In the genomic region with DNA sequence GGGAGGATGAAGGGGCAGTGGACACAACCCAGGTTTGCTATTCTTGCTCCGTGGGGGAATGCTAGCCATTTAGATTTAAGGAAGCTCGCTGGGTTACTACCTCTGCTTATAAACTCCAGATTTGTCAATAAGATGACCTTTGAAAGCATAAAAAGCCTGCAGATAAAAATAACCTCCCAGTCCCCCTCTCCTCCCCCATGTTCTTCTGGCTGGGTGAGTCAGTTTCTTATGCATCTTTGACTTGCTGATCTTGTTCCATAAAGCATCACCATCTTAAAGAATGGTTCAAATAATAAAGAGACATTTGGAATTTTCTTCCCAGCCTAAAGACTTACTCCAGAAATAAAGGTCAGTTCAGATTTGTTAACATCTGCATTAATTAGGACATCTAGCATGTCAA, we compare ENCODE assay signal across 22 cellular contexts.
DNase-seq lines count a peak whose midpoint lies in the region; ATAC-seq, FAIRE-seq and TF ChIP-seq lines count a peak whose summit lies in the region.
"Had no signal": no experiment of that assay in that cellular context is flagged by ENCODE, and none has a peak within 500 bp of the region (broad histone marks: within the 10 kb centered on the region; RNA-seq: fewer than 3 reads in every experiment).

No MANE protein-coding gene starts in this region.

- H3K4me2 ChIP-seq in IMR-90 (ENCODE audit: low read depth, low read length) = peak overlapping the region; percentile 31; the same call in 1 of the 2 replicates
- H3K4me2 ChIP-seq: KMS-11 had no signal

- intact Hi-C loops in IMR-90 (cut with micrococcal nuclease) = no loop called here

- H2BK15ac ChIP-seq in IMR-90 (ENCODE audit: low read depth, low read length) = no peak overlapping the region

- H2AFZ ChIP-seq in IMR-90 (replicated peaks; ENCODE audit: low read length, poor library complexity) = no peak overlapping the region

- 0 out of 2 replicates have a peak overlapping the region, but pooled peaks have one; percentile 13 for H3K23ac ChIP-seq in IMR-90 (ENCODE audit: low read depth, low read length)

- TF ChIP-seq RAD21 in IMR-90 (IDR thresholded peaks at IDR 0.05; ENCODE audit: low read length) = no peak

- peak overlapping the region; percentile 52; the same call in 1 of the 2 replicates for H2BK120ac ChIP-seq in IMR-90 (ENCODE audit: low read depth, low read length)

- 0 out of 2 replicates have a peak overlapping the region, but pooled peaks have one; percentile 48 for H2BK20ac ChIP-seq in IMR-90 (ENCODE audit: low read depth, low read length)

- BruUV-seq in IMR-90 (replicated peaks; lab: Mats Ljungman, UMichigan) = no TSS peak

- CTCF ChIA-PET in IMR-90 (lab: Yijun Ruan, JAX) = no interaction called here

- dilution Hi-C loops in IMR-90 (cut with HindIII; ENCODE audit: low sequenced_read_pairs, unreplicated experiment) = no loop called here

- ATAC-seq in IMR-90 (ENCODE audit: low read depth) (peak; percentile 34; the same call in 1 of the 2 replicates), HG03565 (IDR thresholded peaks at IDR 0.05; ENCODE audit: unreplicated experiment) (no peak)
- ATAC-seq: Panc1 had no signal

- peaks cover 4% of the 10 kb centered on the region for H3K36me3 ChIP-seq in IMR-90 (ENCODE audit: control insufficient read depth, insufficient read depth, low read length)

- no peak overlapping the region for H3K9ac ChIP-seq in IMR-90 (ENCODE audit: low read depth, low read length)
- H3K9ac ChIP-seq: KMS-11 had no signal

- H3K14ac ChIP-seq in IMR-90 (replicated peaks; ENCODE audit: low read depth, low read length) = peak overlapping the region; percentile 27; the same call in 1 of the 2 replicates

- peak overlapping the region; percentile 63 for H3K18ac ChIP-seq in IMR-90 (ENCODE audit: low read depth, low read length)

- peak; percentile 12 for FAIRE-seq in endometrium (lab: Jason Lieb, UNC)
- FAIRE-seq: GM12891 had no signal

- DNase-seq in IMR-90 (peak; percentile 66), hepatic stellate cell (ENCODE audit: low spot score) (peak; percentile 61), NCI-H524 treated with DMSO at 0.1 percent for 48 hours (lab: John Stamatoyannopoulos, UW) (no peak), coronary artery (ENCODE audit: low spot score) (no peak), HUDEP-2 (lab: John Stamatoyannopoulos, UW; ENCODE audit: unreplicated experiment in 76 of 76) (no peak)
- DNase-seq: CD4-positive, CD25-positive, alpha-beta regulatory T cell; COR-L47; DMS 273 treated with DMSO at 0.1 percent for 48 hours; DMS79 treated with DMSO at 0.1 percent for 48 hours; H9; NCI-H1105 treated with DMSO at 0.1 percent for 48 hours; NCI-H2029 treated with DMSO at 0.1 percent for 48 hours; NCI-H2171; NCI-H345; NCI-H524; NCI-H82; SIG-M5 had no signal

- TF ChIP-seq CTCF in IMR-90 (conservative IDR thresholded peaks at IDR 0.05; ENCODE audit: low read depth, low read length) (no peak), coronary artery (IDR thresholded peaks at IDR 0.05) (no peak)

- H2AK9ac ChIP-seq in IMR-90 (replicated peaks; ENCODE audit: low read depth, low read length, poor library complexity) = no peak overlapping the region

- no peak for TF ChIP-seq POLR2A in IMR-90 (IDR thresholded peaks at IDR 0.05; ENCODE audit: low read depth, low read length)

- no peaks in the 10 kb centered on the region for H3K9me3 ChIP-seq in IMR-90 (ENCODE audit: control insufficient read depth, insufficient read depth, low read length)

- H3K27me3 ChIP-seq in IMR-90 (ENCODE audit: control insufficient read depth, insufficient read depth, low read length) = no peaks in the 10 kb centered on the region

- peak overlapping the region; percentile 16 for H2BK5ac ChIP-seq in IMR-90 (ENCODE audit: low read depth, low read length, poor library complexity, severe bottlenecking)

- 0 out of 2 replicates have a peak, but pooled peaks cover 5% of the 10 kb centered on the region for H4K20me1 ChIP-seq in IMR-90 (ENCODE audit: insufficient read depth, low read length)

- H3K4me3 ChIP-seq in IMR-90 (ENCODE audit: insufficient read depth, low read depth, low read length) (no peak overlapping the region), coronary artery (no peak overlapping the region)

- H3K4me1 ChIP-seq in IMR-90 (ENCODE audit: control insufficient read depth, insufficient read depth, low read length) = peaks cover 35% of the 10 kb centered on the region

- H4K91ac ChIP-seq in IMR-90 (ENCODE audit: insufficient read depth, low read depth, low read length) = peak overlapping the region; percentile 53; the same call in 1 of the 2 replicates

- WGBS in IMR-90 (ENCODE audit: extremely low coverage in 2 of 2, insufficient read length in 1 of 2), 2 experiments = no CpG with 5 or more reads among the region's 2 CpGs

- no peak overlapping the region for H4K5ac ChIP-seq in IMR-90 (ENCODE audit: low read depth, low read length)

- peaks cover 45% of the 10 kb centered on the region for H3K9me1 ChIP-seq in IMR-90 (ENCODE audit: insufficient read depth, low read length)

- H3K4ac ChIP-seq in IMR-90 (ENCODE audit: low read depth, low read length) = peak overlapping the region; percentile 82

- H3K79me1 ChIP-seq in IMR-90 (ENCODE audit: low read depth in 1 of 2, low read length in 2 of 2) = peaks cover 52 to 91% of the 10 kb centered on the region in 2 experiments

- H3K56ac ChIP-seq in IMR-90 (ENCODE audit: extremely low read depth, insufficient read depth, low read length) = no peak overlapping the region

- H4K8ac ChIP-seq in IMR-90 (ENCODE audit: low read depth in 2 of 2, low read length in 2 of 2) = no peak overlapping the region; a peak in 1 of 4 replicates

- in situ Hi-C loops in IMR-90 (cut with MboI; ENCODE audit: low sequenced_read_pairs) = no loop called here

- H3K27ac ChIP-seq in IMR-90 (ENCODE audit: insufficient read depth, low read length) (peak overlapping the region; percentile 32; the same call in 1 of the 2 replicates), coronary artery (no peak overlapping the region)
- H3K27ac ChIP-seq: KMS-11 had no signal

- peak overlapping the region; percentile 48; the same call in 1 of the 2 replicates for H2AK5ac ChIP-seq in IMR-90 (ENCODE audit: low read depth, low read length)

- POLR2A ChIA-PET in IMR-90 (lab: Charles Lee; ENCODE audit: unreplicated experiment) = no interaction called here

TF ChIP-seq in IMR-90, 13 proteins besides CTCF, POLR2A, EP300 and RAD21:
- TF ChIP-seq MAZ (IDR thresholded peaks at IDR 0.05; ENCODE audit: borderline replicate concordance, low read depth, low read length) (no peak), RCOR1 (IDR thresholded peaks at IDR 0.05; ENCODE audit: insufficient replicate concordance, low read length) (no peak), CHD1 (IDR thresholded peaks at IDR 0.05; ENCODE audit: low read depth, low read length) (no peak), SMC3 (IDR thresholded peaks at IDR 0.05; ENCODE audit: low read depth, low read length) (no peak), MAFK (IDR thresholded peaks at IDR 0.05; ENCODE audit: low read depth, low read length) (no peak), FOS (IDR thresholded peaks at IDR 0.05; ENCODE audit: low read depth, low read length) (no peak), BHLHE40 (IDR thresholded peaks at IDR 0.05; ENCODE audit: low read depth, low read length) (no peak), CEBPB (IDR thresholded peaks at IDR 0.05; ENCODE audit: low read depth, low read length) (no peak)

Comparison
In these comparisons a context has a peak if more than half of its experiments do, and no peak if none do; other contexts are left out.
1. DNase-seq: peak in IMR-90 (single experiment) and hepatic stellate cell (single experiment); none in NCI-H524 treated with DMSO at 0.1 percent for 48 hours (single experiment), coronary artery (single experiment) and HUDEP-2 (0 of 76).